30 cellular contexts compared by ENCODE assay signal in the genomic region with DNA sequence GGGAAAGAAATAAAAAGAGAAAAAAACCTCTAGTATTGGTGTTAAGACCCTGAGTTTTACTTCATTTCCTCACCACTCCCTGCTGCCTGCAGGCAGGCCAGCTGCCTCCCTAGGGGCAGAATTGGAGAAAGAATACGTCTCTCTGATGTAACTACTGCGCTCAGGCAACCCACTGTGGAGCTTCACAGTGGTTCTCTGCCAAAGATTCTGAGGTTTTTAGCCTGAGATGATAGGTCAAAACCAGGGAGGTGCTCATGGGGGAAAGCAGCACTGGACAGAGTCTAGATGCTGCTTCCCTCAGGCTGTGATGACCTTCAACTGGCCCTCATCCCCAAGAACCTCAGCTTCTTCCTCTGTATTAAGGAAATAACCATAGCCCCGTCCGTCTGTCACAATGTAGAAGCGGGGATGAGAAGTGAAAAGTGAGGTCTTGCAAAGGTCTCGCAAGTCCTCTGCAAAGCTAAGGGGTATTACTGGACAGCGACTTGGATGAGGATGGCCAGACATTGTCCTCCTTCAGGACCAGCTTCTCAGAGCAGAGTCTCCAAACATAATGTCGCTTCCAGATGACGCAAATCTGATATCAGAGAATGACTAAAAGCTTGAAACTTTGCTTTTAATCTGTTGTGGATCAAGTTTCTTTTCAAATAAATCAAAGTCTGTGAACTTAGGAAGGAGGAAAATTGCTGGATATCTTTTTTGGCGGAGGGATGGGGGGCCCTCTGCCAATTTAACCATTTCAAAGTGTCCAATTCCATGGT.
DNase-seq lines count a peak whose midpoint lies in the region; ATAC-seq, FAIRE-seq and TF ChIP-seq lines count a peak whose summit lies in the region.
"Had no signal": no experiment of that assay in that cellular context is flagged by ENCODE, and none has a peak within 500 bp of the region (broad histone marks: within the 10 kb centered on the region; RNA-seq: fewer than 3 reads in every experiment).

No MANE protein-coding gene starts in this region.

- no peak overlapping the region for H2AFZ ChIP-seq in K562 (ENCODE audit: low read depth, low read length)

- FAIRE-seq in K562 (lab: Jason Lieb, UNC) = no peak
- no peak for FAIRE-seq in RCC 7860 (lab: Jason Lieb, UNC)
- FAIRE-seq: endometrium, GM19239, kidney had no signal

- intact Hi-C loops in K562 (cut with micrococcal nuclease) (no loop called here), Right ventricle myocardium superior (cut with DNase I) (no loop called here), psoas muscle (cut with DNase I) (loop anchor here in 1 of 2 donors (5.0 kb wide), 1 partner anchor 86 kb away; no protein-coding TSS in a partner anchor)

- H3K4me2 ChIP-seq in K562 (ENCODE audit: insufficient read depth, low read length) = no peak overlapping the region

- H3K9ac ChIP-seq in K562 (ENCODE audit: insufficient read depth in 1 of 2, low read depth in 2 of 2, low read length in 2 of 2) = no peak overlapping the region

- WGBS in K562 (ENCODE audit: insufficient coverage, low coverage, missing lambda C conversion rate) = 44% methylated on average over 10 of the region's 10 CpGs
- 69 to 73% (median 71%) methylated on average over 10 of the region's 10 CpGs for WGBS in psoas muscle, 3 donors

- DNase-seq in NB4 (ENCODE audit: low read depth) (peak; percentile 80), K562 (ENCODE audit: extremely low read depth in 1 of 4, low spot score in 3 of 4) (no peak), Right ventricle myocardium superior (peak; percentile 52), psoas muscle (peak; percentile 61 to 73), RCC 7860 (ENCODE audit: low spot score) (no peak), NCI-H748 treated with DMSO at 0.1 percent for 48 hours (lab: John Stamatoyannopoulos, UW) (no peak), NCI-H345 (lab: John Stamatoyannopoulos, UW) (no peak)
- no peak for DNase-seq in activated CD4-positive, alpha-beta T cell treated with anti-CD3 and anti-CD28 coated beads for 48 hours
- DNase-seq: activated B cell treated with CpG ODN at 0.5 μM for 24 hours; activated CD4-positive, alpha-beta T cell treated with anti-CD3 and anti-CD28 coated beads, Interleukin-2, amount 50 U/mL, for 48 hours; activated CD8-positive, alpha-beta memory T cell treated with anti-CD3 and anti-CD28 coated beads, Interleukin-2, amount 50 U/mL, for 48 hours; amniotic stem cell; CD4-positive, CD25-positive, alpha-beta regulatory T cell; DMS 273 treated with DMSO at 0.1 percent for 48 hours; glutamatergic neuron; HCEC 1CT; Karpas-422; kidney; NCI-H1092; NCI-H2029 treated with DMSO at 0.1 percent for 48 hours; NCI-H226; nucleus accumbens; SHP77; stimulated activated CD4-positive, alpha-beta T cell treated with anti-CD3 and anti-CD28 coated beads, Interleukin-12 subunit alpha, Interleukin-12 subunit beta, amount 100 ng/mL, for 4 hours; stimulated activated CD4-positive, alpha-beta T cell treated with anti-CD3 and anti-CD28 coated beads, Interleukin-4, amount 100 ng/mL, for 4 hours; stomach; SW 1271 had no signal

- CTCF ChIA-PET in K562 (lab: Yijun Ruan, JAX; ENCODE audit: low intra/inter-chr PET ratio) = no interaction called here

- H3K79me2 ChIP-seq in K562 (ENCODE audit: control insufficient read depth, insufficient read depth, low read length) = no peaks in the 10 kb centered on the region

- ATAC-seq in K562 (no peak), Right ventricle myocardium superior (ENCODE audit: poor library complexity) (peak; percentile 53), psoas muscle (peak in 3 of 4 donors; percentile 15 to 31 (median 15))

- H3K27me3 ChIP-seq in K562 (ENCODE audit: control insufficient read depth in 2 of 2, insufficient read depth in 2 of 2, low read length in 2 of 2) (no peaks in the 10 kb centered on the region; a peak in 1 of 5 replicates), psoas muscle (ENCODE audit: insufficient read depth in 3 of 3, low read length in 2 of 3) (no peaks in the 10 kb centered on the region)
- H3K27me3 ChIP-seq: breast epithelium, stomach had no signal

- no peaks in the 10 kb centered on the region for H3K36me3 ChIP-seq in K562 (ENCODE audit: control insufficient read depth, insufficient read depth, low read length)
- no peaks in the 10 kb centered on the region for H3K36me3 ChIP-seq in psoas muscle (ENCODE audit: insufficient read depth in 1 of 2, low read depth in 1 of 2)
- H3K36me3 ChIP-seq: breast epithelium, stomach had no signal

- TF ChIP-seq CTCF in NB4 (IDR thresholded peaks at IDR 0.05; ENCODE audit: low read depth, low read length) (no peak), K562 (IDR thresholded peaks at IDR 0.05 in 2 of 3, conservative IDR thresholded peaks at IDR 0.05 in 1 of 3; ENCODE audit: insufficient read depth in 2 of 3, low read depth in 1 of 3, low read length in 3 of 3) (no peak), psoas muscle (IDR thresholded peaks at IDR 0.05) (no peak)

- no peaks in the 10 kb centered on the region for H3K9me1 ChIP-seq in K562 (ENCODE audit: control insufficient read depth, insufficient read depth, low read length)

- in situ Hi-C loops in K562 (cut with MboI) = no loop called here

- TF ChIP-seq POLR2A in NB4 (IDR thresholded peaks at IDR 0.05; ENCODE audit: extremely low read depth, insufficient read length) (no peak), K562 (conservative IDR thresholded peaks at IDR 0.05) (no peak)

- BruUV-seq in K562 (replicated peaks; lab: Mats Ljungman, UMichigan) = no TSS peak

- no peaks in the 10 kb centered on the region for H3K9me3 ChIP-seq in K562 (replicated peaks; ENCODE audit: control insufficient read depth, insufficient read depth, low read depth, low read length)
- H3K9me3 ChIP-seq in psoas muscle = no peaks in the 10 kb centered on the region
- H3K9me3 ChIP-seq: breast epithelium, stomach had no signal

- H3K27ac ChIP-seq in K562 (ENCODE audit: extremely low read depth, low read depth, low read length) (no peak overlapping the region), psoas muscle (no peak overlapping the region)
- H3K27ac ChIP-seq: breast epithelium, stomach had no signal

- no peak for TF ChIP-seq RAD21 in K562 (CRISPR knock-in tag; conservative IDR thresholded peaks at IDR 0.05 in 1 of 2, IDR thresholded peaks at IDR 0.05 in 1 of 2)

- H4K20me1 ChIP-seq in K562 (replicated peaks; ENCODE audit: control insufficient read depth, insufficient read depth, low read length) = no peaks in the 10 kb centered on the region

- peaks cover 13 to 15% of the 10 kb centered on the region in 2 experiments for H3K4me1 ChIP-seq in K562 (replicated peaks in 1 of 2; ENCODE audit: control insufficient read depth in 2 of 2, insufficient read depth in 2 of 2, low read length in 2 of 2)
- peaks cover 13% of the 10 kb centered on the region for H3K4me1 ChIP-seq in psoas muscle
- H3K4me1 ChIP-seq: breast epithelium had no signal

- POLR2A ChIA-PET in K562 (lab: Yijun Ruan, JAX) = interaction anchor here (1.2 kb wide), 1 partner anchor 14 kb away, joined by 4 read pairs; no protein-coding TSS in a partner anchor

- H3K4me3 ChIP-seq in NB4 (ENCODE audit: low read depth, low read length) (no peak overlapping the region), K562 (no peak overlapping the region), psoas muscle (no peak overlapping the region)
- H3K4me3 ChIP-seq: breast epithelium, stomach had no signal

- no peak for TF ChIP-seq EP300 in K562 (IDR thresholded peaks at IDR 0.05; ENCODE audit: low read length)

TF ChIP-seq in K562, 482 proteins besides CTCF, POLR2A, EP300 and RAD21:
- TF ChIP-seq SIN3B (IDR thresholded peaks at IDR 0.05; ENCODE audit: low read depth) (no peak), REST (CRISPR knock-in tag; IDR thresholded peaks at IDR 0.05; ENCODE audit: low read depth) (peak; percentile 19; the same call in 1 of the 2 replicates), EHMT2 (IDR thresholded peaks at IDR 0.05) (0 out of 2 replicates have a peak, but pooled peaks have one; percentile 13)
- TF ChIP-seq, protein P1, sequence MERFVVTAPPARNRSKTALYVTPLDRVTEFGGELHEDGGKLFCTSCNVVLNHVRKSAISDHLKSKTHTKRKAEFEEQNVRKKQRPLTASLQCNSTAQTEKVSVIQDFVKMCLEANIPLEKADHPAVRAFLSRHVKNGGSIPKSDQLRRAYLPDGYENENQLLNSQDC (CRISPR knock-in tag; IDR thresholded peaks at IDR 0.05) = no peak

Comparison
In these comparisons a context has a peak if more than half of its experiments do, and no peak if none do; other contexts are left out.
1. DNase-seq: peak in NB4 (single experiment), Right ventricle myocardium superior (single experiment) and psoas muscle (2 of 2); none in K562 (0 of 4), RCC 7860 (single experiment), activated CD4-positive, alpha-beta T cell treated with anti-CD3 and anti-CD28 coated beads for 48 hours (single experiment), NCI-H748 treated with DMSO at 0.1 percent for 48 hours (single experiment) and NCI-H345 (single experiment).